Comparison of ENCODE assay signal across 21 cellular contexts in the genomic region with DNA sequence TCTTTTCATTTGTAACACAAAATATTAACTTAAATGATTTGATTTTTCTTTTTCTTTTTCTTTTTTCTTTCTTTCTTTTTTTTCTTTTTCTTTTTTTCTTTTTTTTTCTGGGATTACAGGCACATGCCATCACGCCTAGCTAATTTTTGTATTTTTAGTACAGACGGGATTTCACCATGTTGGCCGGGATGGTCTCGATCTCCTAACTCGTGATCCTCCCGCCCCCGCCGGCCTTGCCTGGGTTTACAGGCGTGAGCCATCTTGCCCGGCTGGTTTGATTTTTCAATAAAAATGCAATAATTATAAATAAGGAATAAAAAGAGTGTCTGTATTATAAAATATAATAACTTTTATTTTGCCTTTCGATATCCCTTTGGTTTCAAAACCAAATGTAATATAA.
"Had no signal": no experiment of that assay in that cellular context is flagged by ENCODE, and none has a peak within 500 bp of the region (broad histone marks: within the 10 kb centered on the region; RNA-seq: fewer than 3 reads in every experiment).

No MANE protein-coding gene starts in this region.

- H3K4me3 ChIP-seq: colonic mucosa, esophagus muscularis mucosa, gastroesophageal sphincter, heart right ventricle, left lung, lower lobe of right lung, mucosa of descending colon had no signal

- FAIRE-seq: endothelial cell of umbilical vein, keratinocyte had no signal

- H3K27me3 ChIP-seq: colonic mucosa, esophagus muscularis mucosa, foreskin keratinocyte, gastroesophageal sphincter, heart right ventricle, left lung had no signal

- H3K4me1 ChIP-seq: colonic mucosa, esophagus muscularis mucosa, foreskin keratinocyte, gastroesophageal sphincter, heart right ventricle, left lung, lower lobe of right lung had no signal

- DNase-seq: colonic mucosa; cortex of kidney; effector CD8-positive, alpha-beta T cell; effector memory CD8-positive, alpha-beta T cell; endodermal cell; foreskin keratinocyte; glutamatergic neuron; heart right ventricle; hippocampal formation; left cardiac atrium; left ventricle myocardium superior; lower lobe of right lung; mesenchymal stem cell; mucosa of descending colon; naive B cell; naive thymus-derived CD8-positive, alpha-beta T cell had no signal

- H3K27ac ChIP-seq: colonic mucosa, esophagus muscularis mucosa, foreskin keratinocyte, gastroesophageal sphincter, heart right ventricle, left lung, lower lobe of right lung had no signal

- ATAC-seq: effector memory CD8-positive, alpha-beta T cell; foreskin keratinocyte; gastroesophageal sphincter; heart right ventricle; left cardiac atrium; left lung; left ventricle myocardium superior; lower lobe of right lung; mucosa of descending colon; naive thymus-derived CD8-positive, alpha-beta T cell had no signal

- H3K36me3 ChIP-seq: colonic mucosa, esophagus muscularis mucosa, gastroesophageal sphincter, heart right ventricle, left lung, lower lobe of right lung had no signal

- H3K9me3 ChIP-seq: colonic mucosa, esophagus muscularis mucosa, gastroesophageal sphincter, left lung, lower lobe of right lung, mucosa of descending colon had no signal
